Comparison of ENCODE assay signal across 8 cellular contexts in genomic region chr7:150379590-150380379, GRCh38. TPM values are rescaled to one million over a fixed set of nuclear protein-coding genes. Genes with fewer than 3 reads are reported as not detected.
DNase-seq lines count a peak whose midpoint lies in the region; ATAC-seq and TF ChIP-seq lines count a peak whose summit lies in the region.

No MANE protein-coding gene starts in this region.

- H3K27ac ChIP-seq in heart right ventricle (peak overlapping the region; percentile 76 to 98 (median 94)), rectal smooth muscle tissue (ENCODE audit: low read depth, low read length) (peak overlapping the region; percentile 82)

- H3K4me3 ChIP-seq in heart right ventricle (peak overlapping the region; percentile 70 to 98 (median 90)), rectal smooth muscle tissue (ENCODE audit: low read length) (peak overlapping the region; percentile 87)

- H3K36me3 Mint-ChIP-seq in activated T-cell treated with anti-CD3 and anti-CD28 coated beads, Interleukin-2, amount 50 U/mL, for 4 hours (ENCODE audit: insufficient read depth), result no peaks in the 10 kb centered on the region
- no peaks in the 10 kb centered on the region for H3K36me3 Mint-ChIP-seq in activated CD4-positive, alpha-beta memory T cell treated with anti-CD3 and anti-CD28 coated beads, Interleukin-2, amount 10 ng/mL, durations not matched to agents 7 days and 5 days (ENCODE audit: low read depth)

- CTCF ChIA-PET in activated CD4-positive, alpha-beta memory T cell treated with anti-CD3 and anti-CD28 coated beads, Interleukin-2, amount 10 ng/mL, durations not matched to agents 7 days and 5 days (lab: Charles Lee), result interaction anchor here (1.0 to 1.5 kb wide), 3 partner anchors 24 to 376 kb away, joined by 3 to 5 read pairs (median 3); no protein-coding TSS in a partner anchor

- H3K27me3 ChIP-seq in heart right ventricle (no peaks in the 10 kb centered on the region), rectal smooth muscle tissue (ENCODE audit: control insufficient read depth, insufficient read depth, low read length) (no peaks in the 10 kb centered on the region)

- intact Hi-C loops in heart right ventricle (cut with DNase I), result loop anchor here in 1 of 10 donors (1.0 kb wide), 1 partner anchor 42 kb away; no protein-coding TSS in a partner anchor

- peaks cover 41% of the 10 kb centered on the region for H3K4me1 Mint-ChIP-seq in activated T-cell treated with anti-CD3 and anti-CD28 coated beads, Interleukin-2, amount 50 U/mL, for 4 hours (ENCODE audit: low read depth)
- H3K4me1 Mint-ChIP-seq in activated CD4-positive, alpha-beta memory T cell treated with anti-CD3 and anti-CD28 coated beads, Interleukin-2, amount 10 ng/mL, durations not matched to agents 7 days and 5 days, result peaks cover 46% of the 10 kb centered on the region

- DNase-seq in activated T-cell treated with anti-CD3 and anti-CD28 coated beads, Interleukin-2, amount 50 U/mL, for 4 hours, result no peak
- no peak for DNase-seq in activated T-cell treated with anti-CD3 and anti-CD28 coated beads for 4 hours
- no peak for DNase-seq in activated CD4-positive, alpha-beta memory T cell treated with anti-CD3 and anti-CD28 coated beads, Interleukin-2, amount 10 ng/mL, durations not matched to agents 7 days and 5 days
- no peak for DNase-seq in heart right ventricle
- DNase-seq in islet precursor cell, result no peak
- DNase-seq in GM20000 (ENCODE audit: low spot score), result no peak

- H3K36me3 ChIP-seq in heart right ventricle (peaks cover 0 to 5% (median 0%) of the 10 kb centered on the region in 9 donors), rectal smooth muscle tissue (ENCODE audit: control insufficient read depth, insufficient read depth, low read length) (no peaks in the 10 kb centered on the region)

- H3K9me3 Mint-ChIP-seq in activated T-cell treated with anti-CD3 and anti-CD28 coated beads, Interleukin-2, amount 50 U/mL, for 4 hours, result no peaks in the 10 kb centered on the region
- H3K9me3 Mint-ChIP-seq in activated CD4-positive, alpha-beta memory T cell treated with anti-CD3 and anti-CD28 coated beads, Interleukin-2, amount 10 ng/mL, durations not matched to agents 7 days and 5 days, result no peaks in the 10 kb centered on the region

- H3K4me1 ChIP-seq in heart right ventricle (peaks cover 5 to 45% (median 33%) of the 10 kb centered on the region in 9 donors), rectal smooth muscle tissue (ENCODE audit: control insufficient read depth, insufficient read depth, low read length) (peaks cover 12% of the 10 kb centered on the region)

- peak overlapping the region; percentile 53 for H3K9ac ChIP-seq in rectal smooth muscle tissue (ENCODE audit: low read length)

- TF ChIP-seq CTCF in heart right ventricle (IDR thresholded peaks at IDR 0.05), result no peak
- TF ChIP-seq CTCF in GM20000 (IDR thresholded peaks at IDR 0.05; ENCODE audit: extremely low read depth, missing control alignments), result no peak

- peak overlapping the region; percentile 32 for H3K27ac Mint-ChIP-seq in activated CD4-positive, alpha-beta memory T cell treated with anti-CD3 and anti-CD28 coated beads, Interleukin-2, amount 10 ng/mL, durations not matched to agents 7 days and 5 days

- 2% methylated on average over 34 of the region's 34 CpGs for WGBS in heart right ventricle, 2 donors

- H3K9me3 ChIP-seq in heart right ventricle, result no peaks in the 10 kb centered on the region

- peak overlapping the region; percentile 89 for H3K4me3 Mint-ChIP-seq in activated T-cell treated with anti-CD3 and anti-CD28 coated beads, Interleukin-2, amount 50 U/mL, for 4 hours
- H3K4me3 Mint-ChIP-seq in activated CD4-positive, alpha-beta memory T cell treated with anti-CD3 and anti-CD28 coated beads, Interleukin-2, amount 10 ng/mL, durations not matched to agents 7 days and 5 days, result peak overlapping the region; percentile 80

- POLR2A ChIA-PET in activated CD4-positive, alpha-beta memory T cell treated with anti-CD3 and anti-CD28 coated beads, Interleukin-2, amount 10 ng/mL, durations not matched to agents 7 days and 5 days (lab: Charles Lee), result interaction anchor here (1.0 to 1.8 kb wide), 2 partner anchors 11 to 27 kb away, joined by 5 to 14 read pairs; partner anchors contain the start of gene REPIN1

- no peaks in the 10 kb centered on the region for H3K27me3 Mint-ChIP-seq in activated T-cell treated with anti-CD3 and anti-CD28 coated beads, Interleukin-2, amount 50 U/mL, for 4 hours (ENCODE audit: low read depth)
- H3K27me3 Mint-ChIP-seq in activated CD4-positive, alpha-beta memory T cell treated with anti-CD3 and anti-CD28 coated beads, Interleukin-2, amount 10 ng/mL, durations not matched to agents 7 days and 5 days, result no peaks in the 10 kb centered on the region

- no peak for ATAC-seq in activated T-cell treated with anti-CD3 and anti-CD28 coated beads, Interleukin-2, amount 50 U/mL, for 4 hours
- ATAC-seq in HG03439 (IDR thresholded peaks at IDR 0.05; ENCODE audit: unreplicated experiment) (peak; percentile 3), heart right ventricle (peak in 1 of 8 donors; percentile 1)

RNA-seq across cellular contexts. Expression of gene ZNF775, which starts 0.7 kb away (rescaled TPM):
- 1 to 10 TPM; 3.4 to 4.5 (median 4.2) TPM for total RNA-seq in activated T-cell treated with anti-CD3 and anti-CD28 coated beads, Interleukin-2, amount 50 U/mL, for 4 hours
- total RNA-seq in activated CD4-positive, alpha-beta memory T cell treated with anti-CD3 and anti-CD28 coated beads, Interleukin-2, amount 10 ng/mL, durations not matched to agents 7 days and 5 days, result 1 to 10 TPM; 6.4 to 7.1 TPM
- 1 to 10 TPM; 1.9 to 4.7 (median 2.9) TPM for total RNA-seq in heart right ventricle
- 1 to 10 TPM; 2.4 to 4.3 TPM for polyA plus RNA-seq in heart right ventricle

RNA-seq across cellular contexts. Expression of gene REPIN1, which starts 11.2 kb away (rescaled TPM):
- total RNA-seq in activated T-cell treated with anti-CD3 and anti-CD28 coated beads, Interleukin-2, amount 50 U/mL, for 4 hours, result 10 to 100 TPM; 54.7 to 68.4 (median 62.6) TPM
- total RNA-seq in activated CD4-positive, alpha-beta memory T cell treated with anti-CD3 and anti-CD28 coated beads, Interleukin-2, amount 10 ng/mL, durations not matched to agents 7 days and 5 days, result 10 to 100 TPM; 42.9 to 45.9 TPM
- total RNA-seq in heart right ventricle, result 100 to 1,000 TPM in 8 of 10 donors, 10 to 100 TPM in 2; 88.7 to 132 (median 114) TPM
- 10 to 100 TPM; 51.0 to 53.0 TPM for polyA plus RNA-seq in heart right ventricle

RNA-seq across cellular contexts. Expression of gene RARRES2, which starts 38.4 kb away (rescaled TPM):
- 1 to 10 TPM; 1.2 to 1.4 (median 1.3) TPM for total RNA-seq in activated T-cell treated with anti-CD3 and anti-CD28 coated beads, Interleukin-2, amount 50 U/mL, for 4 hours
- total RNA-seq in activated CD4-positive, alpha-beta memory T cell treated with anti-CD3 and anti-CD28 coated beads, Interleukin-2, amount 10 ng/mL, durations not matched to agents 7 days and 5 days, result not detected
- 10 to 100 TPM in 7 of 10 donors, 1 to 10 TPM in 3; 6.7 to 25.8 (median 16.2) TPM for total RNA-seq in heart right ventricle
- 10 to 100 TPM; 25.6 to 33.0 TPM for polyA plus RNA-seq in heart right ventricle

RNA-seq across cellular contexts. Expression of gene ACTR3C, which starts 56.4 kb away (rescaled TPM):
- 1 to 10 TPM; 5.1 to 7.0 (median 5.5) TPM for total RNA-seq in activated T-cell treated with anti-CD3 and anti-CD28 coated beads, Interleukin-2, amount 50 U/mL, for 4 hours
- 1 to 10 TPM; 4.9 to 7.0 TPM for total RNA-seq in activated CD4-positive, alpha-beta memory T cell treated with anti-CD3 and anti-CD28 coated beads, Interleukin-2, amount 10 ng/mL, durations not matched to agents 7 days and 5 days
- 1 to 10 TPM; 2.6 to 7.0 (median 3.5) TPM for total RNA-seq in heart right ventricle
- polyA plus RNA-seq in heart right ventricle, result 1 to 10 TPM; 2.7 to 3.5 TPM

RNA-seq across cellular contexts. Expression of gene LRRC61, which starts 56.6 kb away (rescaled TPM):
- 10 to 100 TPM; 24.5 to 29.4 (median 26.1) TPM for total RNA-seq in activated T-cell treated with anti-CD3 and anti-CD28 coated beads, Interleukin-2, amount 50 U/mL, for 4 hours
- 10 to 100 TPM; 23.1 to 26.8 TPM for total RNA-seq in activated CD4-positive, alpha-beta memory T cell treated with anti-CD3 and anti-CD28 coated beads, Interleukin-2, amount 10 ng/mL, durations not matched to agents 7 days and 5 days
- 1 to 10 TPM; 3.0 to 5.0 (median 3.9) TPM for total RNA-seq in heart right ventricle
- 1 to 10 TPM; 1.2 to 6.4 TPM for polyA plus RNA-seq in heart right ventricle
